ENCODE assay signal across 8 cellular contexts in genomic region chrX:53093748-53094583, GRCh38. TPM values are rescaled to one million over a fixed set of nuclear protein-coding genes. Genes with fewer than 3 reads are reported as not detected.
DNase-seq lines count a peak whose midpoint lies in the region; ATAC-seq, FAIRE-seq and TF ChIP-seq lines count a peak whose summit lies in the region.

TSS of gene KANTR (plus strand) at chrX:53094142. CDS start at chrX:53124273, 30,131 bp downstream.

- peak within 1 kb of the TSS in 1 of 2 donors; percentile 80 for H3K9ac ChIP-seq in kidney (ENCODE audit: low read length in 2 of 2)

- no peak for TF ChIP-seq CTCF in choroid plexus epithelial cell (conservative IDR thresholded peaks at IDR 0.05; ENCODE audit: low read depth, low read length)
- no peak for TF ChIP-seq CTCF in kidney (IDR thresholded peaks at IDR 0.05; ENCODE audit: borderline replicate concordance, extremely low read depth, insufficient read depth)

- H3K9me3 ChIP-seq in kidney (ENCODE audit: control insufficient read depth in 1 of 2, low read length in 2 of 2): no peaks in the 10 kb centered on the region

- ATAC-seq in GM19043 (IDR thresholded peaks at IDR 0.05; ENCODE audit: low read depth, unreplicated experiment): peak; percentile 84
- peak; percentile 78 for ATAC-seq in HG03378 (IDR thresholded peaks at IDR 0.05; ENCODE audit: unreplicated experiment)

- peaks cover 0 to 5% of the 10 kb centered on the region in 2 donors for H3K4me1 ChIP-seq in kidney (ENCODE audit: control insufficient read depth in 1 of 2, insufficient read depth in 1 of 2, low read depth in 1 of 2, low read length in 2 of 2)

- peak; percentile 98 for FAIRE-seq in kidney (lab: Jason Lieb, UNC)

- intact Hi-C loops in kidney (cut with DNase I): no loop called here

- no peaks in the 10 kb centered on the region for H3K36me3 ChIP-seq in kidney (ENCODE audit: control insufficient read depth in 1 of 2, insufficient read depth in 2 of 2, low read length in 2 of 2)

- peak within 1 kb of the TSS; percentile 76 for H3K4me3 ChIP-seq in choroid plexus epithelial cell (ENCODE audit: low read depth, low read length)
- H3K4me3 ChIP-seq in kidney (ENCODE audit: low read length in 2 of 2): peak within 1 kb of the TSS; percentile 82 to 87

- H3K27ac ChIP-seq in kidney (ENCODE audit: low read depth in 2 of 2, low read length in 2 of 2): peak within 1 kb of the TSS; percentile 88 to 90

- DNase-seq in AG20443 (ENCODE audit: low spot score) (peak; percentile 89), NCI-H446 treated with DMSO at 0.1 percent for 48 hours (lab: John Stamatoyannopoulos, UW) (peak; percentile 94), choroid plexus epithelial cell (ENCODE audit: low read depth) (peak; percentile 96), kidney (peak; percentile 94)
- DNase-seq in activated CD4-positive, alpha-beta T cell treated with anti-CD3 and anti-CD28 coated beads for 24 hours (ENCODE audit: low read depth in 2 of 2): peak; percentile 60 to 67
- DNase-seq in stimulated activated CD4-positive, alpha-beta T cell treated with anti-CD3 and anti-CD28 coated beads, Interleukin-15, amount 100 ng/mL, for 1 hour (ENCODE audit: low read depth in 1 of 2, low spot score in 1 of 2): peak; percentile 48

RNA-seq across cellular contexts. Expression of gene KANTR, which starts in this region (rescaled TPM):
- total RNA-seq in kidney: 11.5 TPM
- polyA plus RNA-seq in kidney (ENCODE audit: insufficient read depth, low read depth, low replicate concordance): 3.7 TPM

Comparison
In these comparisons a context has a peak if more than half of its experiments do, and no peak if none do; other contexts are left out.
1. Peak in every context shown above with its lines: DNase-seq, ATAC-seq, H3K4me3 ChIP-seq and H3K27ac ChIP-seq.